1 cellular context compared by ENCODE assay signal in genomic region chr16:74999683-75000480, GRCh38.
TF ChIP-seq lines count a peak whose summit lies in the region.

No MANE protein-coding gene starts in this region.

TF ChIP-seq in HepG2, 621 proteins besides CTCF, POLR2A, EP300 and RAD21 (continued from another document and continues in another):
- TF ChIP-seq, protein P1, sequence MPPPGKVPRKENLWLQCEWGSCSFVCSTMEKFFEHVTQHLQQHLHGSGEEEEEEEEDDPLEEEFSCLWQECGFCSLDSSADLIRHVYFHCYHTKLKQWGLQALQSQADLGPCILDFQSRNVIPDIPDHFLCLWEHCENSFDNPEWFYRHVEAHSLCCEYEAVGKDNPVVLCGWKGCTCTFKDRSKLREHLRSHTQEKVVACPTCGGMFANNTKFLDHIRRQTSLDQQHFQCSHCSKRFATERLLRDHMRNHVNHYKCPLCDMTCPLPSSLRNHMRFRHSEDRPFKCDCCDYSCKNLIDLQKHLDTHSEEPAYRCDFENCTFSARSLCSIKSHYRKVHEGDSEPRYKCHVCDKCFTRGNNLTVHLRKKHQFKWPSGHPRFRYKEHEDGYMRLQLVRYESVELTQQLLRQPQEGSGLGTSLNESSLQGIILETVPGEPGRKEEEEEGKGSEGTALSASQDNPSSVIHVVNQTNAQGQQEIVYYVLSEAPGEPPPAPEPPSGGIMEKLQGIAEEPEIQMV (CRISPR knock-in tag; IDR thresholded peaks at IDR 0.05; ENCODE audit: low read depth): peak; percentile 58; the same call in 1 of the 2 replicates
- TF ChIP-seq MZF1 (CRISPR knock-in tag; IDR thresholded peaks at IDR 0.05; ENCODE audit: borderline replicate concordance) (no peak), ZNF543 (CRISPR knock-in tag; IDR thresholded peaks at IDR 0.05) (no peak; the same call in 1 of the 2 replicates), SP2 (CRISPR knock-in tag; IDR thresholded peaks at IDR 0.05) (no peak), KLF15 (CRISPR knock-in tag; IDR thresholded peaks at IDR 0.05; ENCODE audit: borderline replicate concordance) (no peak), HMGA1 (CRISPR knock-in tag; conservative IDR thresholded peaks at IDR 0.05) (no peak), FIP1L1 (IDR thresholded peaks at IDR 0.05; ENCODE audit: borderline replicate concordance, insufficient read depth, low read depth, low read length) (no peak), ZSCAN9 (CRISPR knock-in tag; IDR thresholded peaks at IDR 0.05; ENCODE audit: borderline replicate concordance) (no peak), ZIK1 (CRISPR knock-in tag; IDR thresholded peaks at IDR 0.05; ENCODE audit: borderline replicate concordance, low read depth) (no peak), HNRNPK (IDR thresholded peaks at IDR 0.05; ENCODE audit: low read depth, low read length, poor library complexity, severe bottlenecking) (peak; percentile 69), TOPORS (CRISPR knock-in tag; IDR thresholded peaks at IDR 0.05) (no peak), ARID5B (CRISPR knock-in tag; IDR thresholded peaks at IDR 0.05) (no peak), ZNF264 (CRISPR knock-in tag; IDR thresholded peaks at IDR 0.05) (no peak), ZNF333 (CRISPR knock-in tag; IDR thresholded peaks at IDR 0.05; ENCODE audit: borderline replicate concordance) (peak; percentile 63; the same call in 1 of the 2 replicates), MTERF4 (CRISPR knock-in tag; IDR thresholded peaks at IDR 0.05) (peak; percentile 73; the same call in 1 of the 2 replicates), ZNF335 (CRISPR knock-in tag; IDR thresholded peaks at IDR 0.05) (no peak), ZNF256 (CRISPR knock-in tag; conservative IDR thresholded peaks at IDR 0.05) (no peak), NFE2L2 (IDR thresholded peaks at IDR 0.05; ENCODE audit: low read length) (no peak), HNRNPLL (IDR thresholded peaks at IDR 0.05; ENCODE audit: low read depth, low read length, poor library complexity, severe bottlenecking) (peak; percentile 39), HCFC1 (IDR thresholded peaks at IDR 0.05; ENCODE audit: low read depth, low read length) (no peak), BCL3 (CRISPR knock-in tag; IDR thresholded peaks at IDR 0.05) (peak; percentile 14; the same call in 1 of the 2 replicates), SRSF1 (optimal IDR thresholded peaks at IDR 0.05; ENCODE audit: low read depth, low read length) (peak; percentile 36), ZNF841 (CRISPR knock-in tag; IDR thresholded peaks at IDR 0.05; ENCODE audit: borderline replicate concordance) (no peak), ZNF451 (CRISPR knock-in tag; IDR thresholded peaks at IDR 0.05) (0 out of 2 replicates have a peak, but pooled peaks have one; percentile 40), ZMYM4 (CRISPR knock-in tag; IDR thresholded peaks at IDR 0.05) (no peak), NFE2L1 (CRISPR knock-in tag; IDR thresholded peaks at IDR 0.05; ENCODE audit: borderline replicate concordance) (no peak), CBX1 (IDR thresholded peaks at IDR 0.05; ENCODE audit: low read depth) (no peak), ZFP41 (CRISPR knock-in tag; IDR thresholded peaks at IDR 0.05; ENCODE audit: borderline replicate concordance) (no peak), STAG1 (CRISPR knock-in tag; IDR thresholded peaks at IDR 0.05) (no peak), ZNF205 (CRISPR knock-in tag; IDR thresholded peaks at IDR 0.05) (peak; percentile 45; the same call in 1 of the 2 replicates)
- TF ChIP-seq, protein P2, sequence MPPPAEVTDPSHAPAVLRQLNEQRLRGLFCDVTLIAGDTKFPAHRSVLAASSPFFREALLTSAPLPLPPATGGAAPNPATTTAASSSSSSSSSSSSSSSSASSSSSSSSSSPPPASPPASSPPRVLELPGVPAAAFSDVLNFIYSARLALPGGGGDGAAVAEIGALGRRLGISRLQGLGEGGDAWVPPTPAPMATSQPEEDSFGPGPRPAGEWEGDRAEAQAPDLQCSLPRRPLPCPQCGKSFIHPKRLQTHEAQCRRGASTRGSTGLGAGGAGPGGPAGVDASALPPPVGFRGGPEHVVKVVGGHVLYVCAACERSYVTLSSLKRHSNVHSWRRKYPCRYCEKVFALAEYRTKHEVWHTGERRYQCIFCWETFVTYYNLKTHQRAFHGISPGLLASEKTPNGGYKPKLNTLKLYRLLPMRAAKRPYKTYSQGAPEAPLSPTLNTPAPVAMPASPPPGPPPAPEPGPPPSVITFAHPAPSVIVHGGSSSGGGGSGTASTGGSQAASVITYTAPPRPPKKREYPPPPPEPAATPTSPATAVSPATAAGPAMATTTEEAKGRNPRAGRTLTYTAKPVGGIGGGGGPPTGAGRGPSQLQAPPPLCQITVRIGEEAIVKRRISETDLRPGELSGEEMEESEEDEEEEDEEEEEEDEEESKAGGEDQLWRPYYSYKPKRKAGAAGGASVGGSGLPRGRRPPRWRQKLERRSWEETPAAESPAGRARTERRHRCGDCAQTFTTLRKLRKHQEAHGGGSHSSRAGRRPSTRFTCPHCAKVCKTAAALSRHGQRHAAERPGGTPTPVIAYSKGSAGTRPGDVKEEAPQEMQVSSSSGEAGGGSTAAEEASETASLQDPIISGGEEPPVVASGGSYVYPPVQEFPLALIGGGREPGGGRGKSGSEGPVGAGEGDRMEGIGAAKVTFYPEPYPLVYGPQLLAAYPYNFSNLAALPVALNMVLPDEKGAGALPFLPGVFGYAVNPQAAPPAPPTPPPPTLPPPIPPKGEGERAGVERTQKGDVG (CRISPR knock-in tag; IDR thresholded peaks at IDR 0.05; ENCODE audit: borderline replicate concordance): 0 out of 2 replicates have a peak, but pooled peaks have one; percentile 19
- TF ChIP-seq, protein P3, sequence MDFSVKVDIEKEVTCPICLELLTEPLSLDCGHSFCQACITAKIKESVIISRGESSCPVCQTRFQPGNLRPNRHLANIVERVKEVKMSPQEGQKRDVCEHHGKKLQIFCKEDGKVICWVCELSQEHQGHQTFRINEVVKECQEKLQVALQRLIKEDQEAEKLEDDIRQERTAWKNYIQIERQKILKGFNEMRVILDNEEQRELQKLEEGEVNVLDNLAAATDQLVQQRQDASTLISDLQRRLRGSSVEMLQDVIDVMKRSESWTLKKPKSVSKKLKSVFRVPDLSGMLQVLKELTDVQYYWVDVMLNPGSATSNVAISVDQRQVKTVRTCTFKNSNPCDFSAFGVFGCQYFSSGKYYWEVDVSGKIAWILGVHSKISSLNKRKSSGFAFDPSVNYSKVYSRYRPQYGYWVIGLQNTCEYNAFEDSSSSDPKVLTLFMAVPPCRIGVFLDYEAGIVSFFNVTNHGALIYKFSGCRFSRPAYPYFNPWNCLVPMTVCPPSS (IDR thresholded peaks at IDR 0.05): no peak
- TF ChIP-seq, protein P4, sequence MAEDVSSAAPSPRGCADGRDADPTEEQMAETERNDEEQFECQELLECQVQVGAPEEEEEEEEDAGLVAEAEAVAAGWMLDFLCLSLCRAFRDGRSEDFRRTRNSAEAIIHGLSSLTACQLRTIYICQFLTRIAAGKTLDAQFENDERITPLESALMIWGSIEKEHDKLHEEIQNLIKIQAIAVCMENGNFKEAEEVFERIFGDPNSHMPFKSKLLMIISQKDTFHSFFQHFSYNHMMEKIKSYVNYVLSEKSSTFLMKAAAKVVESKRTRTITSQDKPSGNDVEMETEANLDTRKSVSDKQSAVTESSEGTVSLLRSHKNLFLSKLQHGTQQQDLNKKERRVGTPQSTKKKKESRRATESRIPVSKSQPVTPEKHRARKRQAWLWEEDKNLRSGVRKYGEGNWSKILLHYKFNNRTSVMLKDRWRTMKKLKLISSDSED (CRISPR knock-in tag; IDR thresholded peaks at IDR 0.05): no peak
- TF ChIP-seq, protein P5, sequence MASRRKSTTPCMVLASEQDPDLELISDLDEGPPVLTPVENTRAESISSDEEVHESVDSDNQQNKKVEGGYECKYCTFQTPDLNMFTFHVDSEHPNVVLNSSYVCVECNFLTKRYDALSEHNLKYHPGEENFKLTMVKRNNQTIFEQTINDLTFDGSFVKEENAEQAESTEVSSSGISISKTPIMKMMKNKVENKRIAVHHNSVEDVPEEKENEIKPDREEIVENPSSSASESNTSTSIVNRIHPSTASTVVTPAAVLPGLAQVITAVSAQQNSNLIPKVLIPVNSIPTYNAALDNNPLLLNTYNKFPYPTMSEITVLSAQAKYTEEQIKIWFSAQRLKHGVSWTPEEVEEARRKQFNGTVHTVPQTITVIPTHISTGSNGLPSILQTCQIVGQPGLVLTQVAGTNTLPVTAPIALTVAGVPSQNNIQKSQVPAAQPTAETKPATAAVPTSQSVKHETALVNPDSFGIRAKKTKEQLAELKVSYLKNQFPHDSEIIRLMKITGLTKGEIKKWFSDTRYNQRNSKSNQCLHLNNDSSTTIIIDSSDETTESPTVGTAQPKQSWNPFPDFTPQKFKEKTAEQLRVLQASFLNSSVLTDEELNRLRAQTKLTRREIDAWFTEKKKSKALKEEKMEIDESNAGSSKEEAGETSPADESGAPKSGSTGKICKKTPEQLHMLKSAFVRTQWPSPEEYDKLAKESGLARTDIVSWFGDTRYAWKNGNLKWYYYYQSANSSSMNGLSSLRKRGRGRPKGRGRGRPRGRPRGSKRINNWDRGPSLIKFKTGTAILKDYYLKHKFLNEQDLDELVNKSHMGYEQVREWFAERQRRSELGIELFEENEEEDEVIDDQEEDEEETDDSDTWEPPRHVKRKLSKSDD (CRISPR knock-in tag; IDR thresholded peaks at IDR 0.05; ENCODE audit: low read depth): no peak
- TF ChIP-seq, protein P6, sequence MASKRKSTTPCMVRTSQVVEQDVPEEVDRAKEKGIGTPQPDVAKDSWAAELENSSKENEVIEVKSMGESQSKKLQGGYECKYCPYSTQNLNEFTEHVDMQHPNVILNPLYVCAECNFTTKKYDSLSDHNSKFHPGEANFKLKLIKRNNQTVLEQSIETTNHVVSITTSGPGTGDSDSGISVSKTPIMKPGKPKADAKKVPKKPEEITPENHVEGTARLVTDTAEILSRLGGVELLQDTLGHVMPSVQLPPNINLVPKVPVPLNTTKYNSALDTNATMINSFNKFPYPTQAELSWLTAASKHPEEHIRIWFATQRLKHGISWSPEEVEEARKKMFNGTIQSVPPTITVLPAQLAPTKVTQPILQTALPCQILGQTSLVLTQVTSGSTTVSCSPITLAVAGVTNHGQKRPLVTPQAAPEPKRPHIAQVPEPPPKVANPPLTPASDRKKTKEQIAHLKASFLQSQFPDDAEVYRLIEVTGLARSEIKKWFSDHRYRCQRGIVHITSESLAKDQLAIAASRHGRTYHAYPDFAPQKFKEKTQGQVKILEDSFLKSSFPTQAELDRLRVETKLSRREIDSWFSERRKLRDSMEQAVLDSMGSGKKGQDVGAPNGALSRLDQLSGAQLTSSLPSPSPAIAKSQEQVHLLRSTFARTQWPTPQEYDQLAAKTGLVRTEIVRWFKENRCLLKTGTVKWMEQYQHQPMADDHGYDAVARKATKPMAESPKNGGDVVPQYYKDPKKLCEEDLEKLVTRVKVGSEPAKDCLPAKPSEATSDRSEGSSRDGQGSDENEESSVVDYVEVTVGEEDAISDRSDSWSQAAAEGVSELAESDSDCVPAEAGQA (IDR thresholded peaks at IDR 0.05; ENCODE audit: low read depth): no peak
- TF ChIP-seq, protein P6 (CRISPR knock-in tag; IDR thresholded peaks at IDR 0.05; ENCODE audit: borderline replicate concordance): no peak
